In the genomic region with DNA sequence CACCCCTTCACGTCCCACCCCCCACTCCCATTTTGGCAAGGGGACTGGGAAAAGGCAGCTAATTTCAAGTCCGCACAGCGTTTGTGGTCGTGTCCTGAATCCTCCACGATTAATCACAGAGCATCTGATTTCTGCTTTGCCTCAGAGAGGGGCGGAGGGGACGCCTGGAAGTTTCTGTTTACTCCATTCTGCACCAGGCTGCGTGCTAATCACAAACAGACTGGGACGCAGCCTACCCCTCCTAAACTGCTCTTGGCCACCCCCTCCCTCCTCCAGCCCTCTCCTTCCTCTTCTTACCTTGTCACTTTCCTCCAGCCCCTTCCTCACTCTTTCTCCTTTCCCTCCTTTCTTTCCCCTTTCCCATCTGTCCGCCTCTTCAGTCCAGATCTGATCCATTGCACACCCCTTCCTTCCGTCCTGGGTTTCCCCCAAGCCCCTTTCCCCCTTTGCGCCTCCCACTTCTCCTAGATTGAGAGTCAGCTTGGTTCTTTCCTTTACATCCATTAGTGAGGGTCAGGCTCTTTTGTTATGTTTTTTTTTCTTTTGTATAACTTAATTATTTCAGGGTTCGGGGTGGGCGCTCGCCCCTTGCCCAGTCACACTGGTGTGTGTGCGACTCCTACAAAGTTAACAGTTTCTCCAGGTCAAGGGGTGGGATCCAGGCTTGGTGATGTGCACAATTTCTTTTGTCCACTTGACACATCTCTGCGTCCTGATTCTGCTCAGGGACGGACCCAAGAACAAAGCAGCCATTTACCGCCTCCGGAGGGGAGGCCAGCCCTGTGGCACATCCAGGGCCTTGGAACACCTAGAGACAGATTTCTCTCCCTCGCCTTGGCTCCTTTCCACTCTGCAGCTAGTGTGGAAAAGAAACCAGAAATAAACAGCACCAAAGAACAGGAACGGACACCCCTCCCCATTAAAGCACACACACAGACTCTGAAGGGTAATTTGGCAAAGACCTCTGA, we compare ENCODE assay signal across 10 cellular contexts. TPM values are rescaled to one million over a fixed set of nuclear protein-coding genes. Genes with fewer than 3 reads are reported as not detected.
DNase-seq lines count a peak whose midpoint lies in the region; ATAC-seq and TF ChIP-seq lines count a peak whose summit lies in the region.
"Had no signal": no experiment of that assay in that cellular context is flagged by ENCODE, and none has a peak within 500 bp of the region (broad histone marks: within the 10 kb centered on the region; RNA-seq: fewer than 3 reads in every experiment).

No MANE protein-coding gene starts in this region.

- H3K4me3 Mint-ChIP-seq in Caco-2 (ENCODE audit: unreplicated experiment) = no peak overlapping the region
- H3K4me3 Mint-ChIP-seq: activated naive CD8-positive, alpha-beta T cell treated with anti-CD3 and anti-CD28 coated beads, Interleukin-2, amount 10 ng/mL, durations not matched to agents 7 days and 5 days had no signal

- peaks cover 20% of the 10 kb centered on the region for H3K4me1 Mint-ChIP-seq in Caco-2 (ENCODE audit: low read depth, unreplicated experiment)

- peak; percentile 15 for ATAC-seq in Right ventricle myocardium inferior

- 31 to 36% methylated on average over 17 to 20 of the region's 22 CpGs for WGBS in esophagus squamous epithelium, 2 donors
- 47% methylated on average over 22 of the region's 22 CpGs for WGBS in urinary bladder

- no peaks in the 10 kb centered on the region for H3K36me3 ChIP-seq in esophagus squamous epithelium
- no peaks in the 10 kb centered on the region for H3K36me3 ChIP-seq in mucosa of stomach (ENCODE audit: control insufficient read depth, insufficient read depth, low read length)
- no peaks in the 10 kb centered on the region for H3K36me3 ChIP-seq in urinary bladder (ENCODE audit: insufficient read depth)
- H3K36me3 ChIP-seq in Caco-2 (ENCODE audit: control insufficient read depth, insufficient read depth, low read length) = no peaks in the 10 kb centered on the region

- H3K27me3 ChIP-seq in esophagus squamous epithelium (peaks cover 0 to 47% (median 0%) of the 10 kb centered on the region in 4 donors), mucosa of stomach (ENCODE audit: control insufficient read depth, insufficient read depth, low read length) (peaks cover 25% of the 10 kb centered on the region), Caco-2 (replicated peaks; ENCODE audit: control insufficient read depth, insufficient read depth, low read length) (no peaks in the 10 kb centered on the region)

- TF ChIP-seq CTCF in esophagus squamous epithelium (IDR thresholded peaks at IDR 0.05) (no peak), Caco-2 (IDR thresholded peaks at IDR 0.05; ENCODE audit: insufficient read depth in 1 of 2, low read depth in 1 of 2, low read length in 1 of 2, severe bottlenecking in 1 of 2, unreplicated experiment in 1 of 2) (no peak)

- H3K4me1 ChIP-seq in esophagus squamous epithelium (peaks cover 0 to 32% (median 3%) of the 10 kb centered on the region in 3 donors), mucosa of stomach (ENCODE audit: control insufficient read depth, insufficient read depth, low read length) (peaks cover 24% of the 10 kb centered on the region), urinary bladder (ENCODE audit: insufficient read depth) (no peaks in the 10 kb centered on the region), Caco-2 (peaks cover 28% of the 10 kb centered on the region)

- H3K27ac Mint-ChIP-seq in Caco-2 (ENCODE audit: unreplicated experiment) = no peak overlapping the region
- H3K27ac Mint-ChIP-seq: activated naive CD8-positive, alpha-beta T cell treated with anti-CD3 and anti-CD28 coated beads, Interleukin-2, amount 10 ng/mL, durations not matched to agents 7 days and 5 days; CD4-positive, alpha-beta memory T cell had no signal

- H3K27me3 Mint-ChIP-seq in Caco-2 (ENCODE audit: insufficient read depth, unreplicated experiment) = no peaks in the 10 kb centered on the region

- H3K36me3 Mint-ChIP-seq in Caco-2 (ENCODE audit: insufficient read depth, unreplicated experiment) = no peaks in the 10 kb centered on the region
- H3K36me3 Mint-ChIP-seq: activated naive CD8-positive, alpha-beta T cell treated with anti-CD3 and anti-CD28 coated beads, Interleukin-2, amount 10 ng/mL, durations not matched to agents 7 days and 5 days; CD4-positive, alpha-beta memory T cell had no signal

- POLR2A ChIA-PET in Caco-2 (lab: Charles Lee) = interaction anchor here (0.5 to 0.6 kb wide), 2 partner anchors 14 to 15 kb away, joined by 9 to 11 read pairs; no protein-coding TSS in a partner anchor

- no TSS peak for BruUV-seq in Caco-2 (replicated peaks; lab: Mats Ljungman, UMichigan)

- peak overlapping the region; percentile 48 for H3K9ac ChIP-seq in mucosa of stomach (ENCODE audit: low read length)

- H3K9me3 ChIP-seq in esophagus squamous epithelium (no peaks in the 10 kb centered on the region), mucosa of stomach (ENCODE audit: control insufficient read depth, low read length) (no peaks in the 10 kb centered on the region), Caco-2 (no peaks in the 10 kb centered on the region)

- DNase-seq in Right ventricle myocardium inferior (ENCODE audit: missing footprints) (no peak), cardiac septum (ENCODE audit: low spot score) (no peak), esophagus squamous epithelium (lab: John Stamatoyannopoulos, UW) (no peak), middle frontal gyrus (ENCODE audit: extremely low spot score, low spot score) (no peak), Caco-2 (no peak), NCI-H2107 (lab: John Stamatoyannopoulos, UW) (no peak)
- DNase-seq: CD4-positive, alpha-beta memory T cell had no signal

- intact Hi-C loops in Right ventricle myocardium inferior (cut with DNase I) (loop anchor here (10.0 kb wide), 1 partner anchor 57 kb away; no protein-coding TSS in a partner anchor), cardiac septum (cut with DNase I) (no loop called here), esophagus squamous epithelium (cut with DNase I) (no loop called here), Caco-2 (cut with micrococcal nuclease; ENCODE audit: unreplicated experiment) (no loop called here)

- CTCF ChIA-PET in Caco-2 (lab: Charles Lee) = interaction anchor here (0.6 to 3.0 kb wide), 6 partner anchors 9 to 237 kb away, joined by 3 to 14 read pairs (median 4); no protein-coding TSS in a partner anchor

- no peak for TF ChIP-seq POLR2A in esophagus squamous epithelium (IDR thresholded peaks at IDR 0.05)

- H3K9me3 Mint-ChIP-seq in Caco-2 (ENCODE audit: unreplicated experiment) = no peaks in the 10 kb centered on the region
- H3K9me3 Mint-ChIP-seq: activated naive CD8-positive, alpha-beta T cell treated with anti-CD3 and anti-CD28 coated beads, Interleukin-2, amount 10 ng/mL, durations not matched to agents 7 days and 5 days; CD4-positive, alpha-beta memory T cell had no signal

- H3K4me3 ChIP-seq in esophagus squamous epithelium (peak overlapping the region; percentile 17 to 62 (median 44)), mucosa of stomach (ENCODE audit: low read length) (no peak overlapping the region), urinary bladder (ENCODE audit: low read depth, low read length) (peak overlapping the region; percentile 51), Caco-2 (ENCODE audit: low read depth, low read length) (no peak overlapping the region)

- H3K27ac ChIP-seq in esophagus squamous epithelium = peak overlapping the region; percentile 23 to 74 (median 62)
- H3K27ac ChIP-seq in urinary bladder (ENCODE audit: low read depth) = no peak overlapping the region

RNA-seq across cellular contexts. Expression of gene RIPOR3, which starts 0.5 kb away (rescaled TPM):
- total RNA-seq in Right ventricle myocardium inferior (8.3 TPM), cardiac septum (3.4 TPM), esophagus squamous epithelium (1 to 10 TPM; 1.3 to 9.7 (median 3.3) TPM), urinary bladder (8.2 TPM), Caco-2 (2022) (0.18 and 0.67 TPM in 2 replicates)
- polyA plus RNA-seq in urinary bladder = 15.0 TPM
- total RNA-seq: activated naive CD8-positive, alpha-beta T cell treated with anti-CD3 and anti-CD28 coated beads, Interleukin-2, amount 10 ng/mL, durations not matched to agents 7 days and 5 days; CD4-positive, alpha-beta memory T cell had no signal

RNA-seq across cellular contexts. Expression of gene PARD6B, which starts 39.5 kb away (rescaled TPM):
- total RNA-seq in Right ventricle myocardium inferior (5.6 TPM), cardiac septum (3.7 TPM), esophagus squamous epithelium (1 to 10 TPM; 4.7 to 6.5 (median 5.3) TPM), urinary bladder (11.7 TPM), Caco-2 (2022) (153 and 156 TPM in 2 replicates)
- polyA plus RNA-seq in urinary bladder = 0.52 TPM

Comparison
In these comparisons a context has a peak if more than half of its experiments do, and no peak if none do; other contexts are left out.
1. H3K4me3 ChIP-seq: peak in esophagus squamous epithelium (4 of 4) and urinary bladder (single experiment); none in mucosa of stomach (single experiment) and Caco-2 (single experiment).
2. RNA of gene PARD6B, which starts 39.5 kb away (total RNA-seq): 153 to 156 TPM in Caco-2; 11.7 TPM in urinary bladder (single experiment), 5.6 TPM in Right ventricle myocardium inferior (single experiment), 4.7 to 6.5 TPM in esophagus squamous epithelium and 3.7 TPM in cardiac septum (single experiment); every median in the first group is over 10 times any median in the second.